In genomic region chr11:93842461-93842860, GRCh38 we compare ENCODE assay signal across 17 cellular contexts. TPM values are rescaled to one million over a fixed set of nuclear protein-coding genes. Genes with fewer than 3 reads are reported as not detected.
DNase-seq lines count a peak whose midpoint lies in the region; ATAC-seq and TF ChIP-seq lines count a peak whose summit lies in the region.
"Had no signal": no experiment of that assay in that cellular context is flagged by ENCODE, and none has a peak within 500 bp of the region (broad histone marks: within the 10 kb centered on the region; RNA-seq: fewer than 3 reads in every experiment).

No MANE protein-coding gene starts in this region.

- no peak overlapping the region for H3K9ac ChIP-seq in mammary epithelial cell (ENCODE audit: insufficient read depth, low read length)
- H3K9ac ChIP-seq: BLaER1 had no signal

- H2AFZ ChIP-seq in mammary epithelial cell (ENCODE audit: low read depth, low read length) = no peak overlapping the region
- H2AFZ ChIP-seq: GM23338 had no signal

- peak; percentile 95 for ATAC-seq in left colon
- ATAC-seq in left lobe of liver = no peak
- ATAC-seq: GM23338; naive thymus-derived CD4-positive, alpha-beta T cell had no signal

- H3K79me2 ChIP-seq in mammary epithelial cell (ENCODE audit: insufficient read depth, low read length) = no peaks in the 10 kb centered on the region

- H4K20me1 ChIP-seq in mammary epithelial cell (ENCODE audit: insufficient read depth, low read length) = no peaks in the 10 kb centered on the region
- H4K20me1 ChIP-seq: BLaER1 had no signal

- BruUV-seq in mammary epithelial cell (replicated peaks; lab: Mats Ljungman, UMichigan) = no TSS peak

- H3K27ac ChIP-seq in mammary epithelial cell (ENCODE audit: insufficient read depth, low read depth, low read length) = no peak overlapping the region
- H3K27ac ChIP-seq: BLaER1, SK-N-MC had no signal

- 51% methylated on average over 6 of the region's 6 CpGs for WGBS in mammary epithelial cell (ENCODE audit: low coverage, missing lambda C conversion rate)

- no peaks in the 10 kb centered on the region for H3K9me3 ChIP-seq in mammary epithelial cell (replicated peaks; ENCODE audit: insufficient read depth, low read length)
- H3K9me3 ChIP-seq: BLaER1 had no signal

- TF ChIP-seq CTCF in mammary epithelial cell (conservative IDR thresholded peaks at IDR 0.05 in 1 of 2, IDR thresholded peaks at IDR 0.05 in 1 of 2; ENCODE audit: extremely low read depth in 1 of 2, insufficient read depth in 1 of 2, low read depth in 1 of 2, low read length in 2 of 2) = no peak

- dilution Hi-C loops in mammary epithelial cell (cut with HindIII; ENCODE audit: low sequenced_read_pairs) = no loop called here

- H3K4me1 ChIP-seq in mammary epithelial cell (ENCODE audit: insufficient read depth, low read length) = peaks cover 9% of the 10 kb centered on the region

- peak overlapping the region; percentile 45 for H3K4me2 ChIP-seq in mammary epithelial cell (ENCODE audit: insufficient read depth, low read depth, low read length)
- H3K4me2 ChIP-seq: BLaER1, GM23338 had no signal

- DNase-seq in AG08396 (ENCODE audit: low spot score) (peak; percentile 67), M059J (ENCODE audit: low read depth) (peak; percentile 97), mammary epithelial cell (peak; percentile 86), left colon (peak; percentile 77 to 83), posterior vena cava (ENCODE audit: low spot score) (no peak), left lobe of liver (ENCODE audit: low spot score) (no peak), OCI-M2 (lab: John Stamatoyannopoulos, UW; ENCODE audit: unreplicated experiment) (no peak)
- DNase-seq in activated CD8-positive, alpha-beta memory T cell treated with anti-CD3 and anti-CD28 coated beads, Interleukin-2, amount 50 U/mL, for 4 hours = no peak
- DNase-seq: activated CD4-positive, alpha-beta T cell treated with anti-CD3 and anti-CD28 coated beads, Interleukin-2, amount 50 U/mL, for 1 hour; activated naive CD4-positive, alpha-beta T cell treated with anti-CD3 and anti-CD28 coated beads for 36 hours; naive thymus-derived CD4-positive, alpha-beta T cell; NCI-H446 treated with DMSO at 0.1 percent for 48 hours; stimulated activated CD4-positive, alpha-beta T cell treated with anti-CD3 and anti-CD28 coated beads, Interleukin-15, amount 100 ng/mL, for 24 hours; stimulated activated naive CD4-positive, alpha-beta T cell had no signal

- no peaks in the 10 kb centered on the region for H3K36me3 ChIP-seq in mammary epithelial cell (ENCODE audit: insufficient read depth, low read length)
- H3K36me3 ChIP-seq: BLaER1 had no signal

- no peak overlapping the region for H3K4me3 ChIP-seq in mammary epithelial cell (replicated peaks in 1 of 3; ENCODE audit: insufficient read depth in 1 of 3, low read depth in 2 of 3, low read length in 3 of 3)
- H3K4me3 ChIP-seq: BLaER1, GM23338, SK-N-MC had no signal

- in situ Hi-C loops in mammary epithelial cell (cut with MboI; ENCODE audit: low sequenced_read_pairs in 2 of 2) = no loop called here

- CTCF ChIA-PET in mammary epithelial cell (lab: Charles Lee; ENCODE audit: low non-redundant PET) = no interaction called here

- H3K27me3 ChIP-seq in mammary epithelial cell (ENCODE audit: insufficient read depth, low read length) = no peaks in the 10 kb centered on the region
- H3K27me3 ChIP-seq: BLaER1 had no signal

- intact Hi-C loops in mammary epithelial cell (cut with micrococcal nuclease) = no loop called here
- intact Hi-C loops in left colon (cut with DNase I, micrococcal nuclease) = no loop called here
- intact Hi-C loops in posterior vena cava (cut with DNase I) = no loop called here

RNA-seq across cellular contexts. Expression of gene VSTM5, which starts 8.0 kb away (rescaled TPM):
- total RNA-seq in M059J (2014; rRNA removed; shearing (Covaris generic)) = not detected in 2 replicates
- under 1 TPM in 1 of 2 donors, not detected in 1; 0.17 TPM for total RNA-seq in mammary epithelial cell
- 0.03 TPM for polyA plus RNA-seq in mammary epithelial cell
- not detected for polyA minus RNA-seq in mammary epithelial cell
- 1 to 10 TPM; 1.1 to 2.5 TPM for total RNA-seq in left colon
- 1 to 10 TPM in 1 of 2 donors, under 1 TPM in 1; 0.10 to 1.0 TPM for total RNA-seq in posterior vena cava
- total RNA-seq in left lobe of liver = not detected
- total RNA-seq: activated naive CD4-positive, alpha-beta T cell treated with anti-CD3 and anti-CD28 coated beads for 36 hours; naive thymus-derived CD4-positive, alpha-beta T cell had no signal
- polyA plus RNA-seq: naive thymus-derived CD4-positive, alpha-beta T cell had no signal

RNA-seq across cellular contexts. Expression of gene MED17, which starts 58.4 kb away (rescaled TPM):
- total RNA-seq in M059J (2014; rRNA removed; shearing (Covaris generic)) = 33.8 and 43.1 TPM in 2 replicates
- total RNA-seq in mammary epithelial cell = 10 to 100 TPM; 27.8 to 30.2 TPM
- polyA plus RNA-seq in mammary epithelial cell = 15.4 TPM
- 14.1 TPM for polyA minus RNA-seq in mammary epithelial cell
- 10 to 100 TPM; 22.6 to 25.6 TPM for total RNA-seq in left colon
- 10 to 100 TPM; 20.6 to 21.2 TPM for total RNA-seq in posterior vena cava
- total RNA-seq in left lobe of liver = 9.3 TPM

Comparison
In these comparisons a context has a peak if more than half of its experiments do, and no peak if none do; other contexts are left out.
1. DNase-seq: peak in AG08396 (single experiment), M059J (single experiment), mammary epithelial cell (single experiment) and left colon (2 of 2); none in posterior vena cava (single experiment), left lobe of liver (single experiment), OCI-M2 (single experiment) and activated CD8-positive, alpha-beta memory T cell treated with anti-CD3 and anti-CD28 coated beads, Interleukin-2, amount 50 U/mL, for 4 hours (single experiment).